8 cellular contexts compared by ENCODE assay signal in genomic region chr7:43905954-43906326, GRCh38. TPM values are rescaled to one million over a fixed set of nuclear protein-coding genes. Genes with fewer than 3 reads are reported as not detected.
DNase-seq lines count a peak whose midpoint lies in the region; ATAC-seq, FAIRE-seq and TF ChIP-seq lines count a peak whose summit lies in the region.

No MANE protein-coding gene starts in this region.

- H3K27me3 ChIP-seq in DND-41 (ENCODE audit: insufficient read depth, low read length, poor library complexity) (no peaks in the 10 kb centered on the region), HUES64 (ENCODE audit: insufficient read depth, low read length) (peaks cover 5% of the 10 kb centered on the region; the same call in 1 of the 2 replicates)

- H3K36me3 ChIP-seq in DND-41 (ENCODE audit: insufficient read depth, low read length) (no peaks in the 10 kb centered on the region), HUES64 (ENCODE audit: insufficient read depth, low read length) (no peaks in the 10 kb centered on the region), kidney (ENCODE audit: control insufficient read depth in 1 of 2, insufficient read depth in 2 of 2, low read length in 2 of 2) (peaks cover 0 to 2% of the 10 kb centered on the region in 2 donors)

- H3K4me3 ChIP-seq in DND-41 (ENCODE audit: low read depth in 1 of 2, low read length in 2 of 2), result peak overlapping the region; percentile 64 to 70; a peak in 3 of 4 replicates
- H3K4me3 ChIP-seq in HUES64 (ENCODE audit: low read length), result peak overlapping the region; percentile 74
- H3K4me3 ChIP-seq in kidney (ENCODE audit: low read length in 2 of 2), result peak overlapping the region; percentile 81 to 82

- DNase-seq in DND-41 (peak; percentile 44), UCSD-AML1 (lab: John Stamatoyannopoulos, UW; ENCODE audit: unreplicated experiment) (peak; percentile 16), cerebellar cortex (ENCODE audit: low spot score) (peak; percentile 46), kidney (peak; percentile 75)
- peak; percentile 36 to 41 for DNase-seq in stimulated activated CD4-positive, alpha-beta T cell treated with anti-CD3 and anti-CD28 coated beads, Interleukin-2, amount 100 ng/mL, for 24 hours

- H4K20me1 ChIP-seq in DND-41 (ENCODE audit: insufficient read depth, low read length), result peaks cover 27% of the 10 kb centered on the region; the same call in 1 of the 2 replicates

- H3K9ac ChIP-seq in DND-41 (ENCODE audit: low read depth, low read length), result peak overlapping the region; percentile 74
- H3K9ac ChIP-seq in HUES64 (ENCODE audit: low read depth, low read length), result peak overlapping the region; percentile 71
- H3K9ac ChIP-seq in kidney (ENCODE audit: low read length in 2 of 2), result peak overlapping the region; percentile 84 to 90

- H3K9me3 ChIP-seq in DND-41 (ENCODE audit: insufficient read depth, low read length, severe bottlenecking), result no peaks in the 10 kb centered on the region
- H3K9me3 ChIP-seq in HUES64 (ENCODE audit: insufficient read depth, low read depth, low read length), result no peaks in the 10 kb centered on the region
- H3K9me3 ChIP-seq in kidney (ENCODE audit: control insufficient read depth in 1 of 2, low read length in 2 of 2), result no peaks in the 10 kb centered on the region

- no peak for FAIRE-seq in kidney (lab: Jason Lieb, UNC)

- intact Hi-C loops in kidney (cut with DNase I), result no loop called here

- TF ChIP-seq CTCF in DND-41 (IDR thresholded peaks at IDR 0.05; ENCODE audit: borderline replicate concordance, extremely low read depth, low read length, poor library complexity, severe bottlenecking) (no peak), kidney (IDR thresholded peaks at IDR 0.05; ENCODE audit: borderline replicate concordance, extremely low read depth, insufficient read depth) (no peak)

- peak overlapping the region; percentile 73 for H3K27ac ChIP-seq in DND-41 (ENCODE audit: low read length)
- H3K27ac ChIP-seq in HUES64 (ENCODE audit: low read depth, low read length), result no peak overlapping the region
- peak overlapping the region; percentile 89 to 92 for H3K27ac ChIP-seq in kidney (ENCODE audit: low read depth in 2 of 2, low read length in 2 of 2)

- 1% methylated on average over 42 of the region's 42 CpGs for WGBS in HUES64

- peaks cover 31% of the 10 kb centered on the region for H3K4me1 ChIP-seq in DND-41 (ENCODE audit: insufficient read depth, low read length)
- H3K4me1 ChIP-seq in HUES64 (ENCODE audit: insufficient read depth, low read length), result peaks cover 13% of the 10 kb centered on the region
- H3K4me1 ChIP-seq in kidney (ENCODE audit: control insufficient read depth in 1 of 2, insufficient read depth in 1 of 2, low read depth in 1 of 2, low read length in 2 of 2), result peaks cover 21 to 30% of the 10 kb centered on the region in 2 donors

- H2AFZ ChIP-seq in DND-41 (ENCODE audit: low read depth, low read length), result peak overlapping the region; percentile 76

- ATAC-seq in DND-41 (ENCODE audit: insufficient read depth, low read depth), result peak; percentile 61
- ATAC-seq in GM21447 (IDR thresholded peaks at IDR 0.05; ENCODE audit: unreplicated experiment), result peak; percentile 36
- no peak for ATAC-seq in HG03378 (IDR thresholded peaks at IDR 0.05; ENCODE audit: unreplicated experiment)

- peak overlapping the region; percentile 67 for H3K4me2 ChIP-seq in DND-41 (ENCODE audit: insufficient read depth, low read length)

- H3K79me2 ChIP-seq in DND-41 (ENCODE audit: insufficient read depth, low read length), result peaks cover 54% of the 10 kb centered on the region

RNA-seq across cellular contexts. Expression of gene URGCP, which starts 0.5 kb away (rescaled TPM):
- polyA plus RNA-seq in HUES64 (2013, experiment 1 of 2), result 7.3 TPM
- polyA plus RNA-seq in HUES64 (2013, experiment 2 of 2), result 7.2 TPM
- 41.0 TPM for total RNA-seq in kidney
- polyA plus RNA-seq in kidney (ENCODE audit: insufficient read depth, low read depth, low replicate concordance), result 32.9 TPM

RNA-seq across cellular contexts. Expression of gene UBE2D4, which starts 20.3 kb away (rescaled TPM):
- 4.6 TPM for polyA plus RNA-seq in HUES64 (2013, experiment 1 of 2)
- polyA plus RNA-seq in HUES64 (2013, experiment 2 of 2), result 5.6 TPM
- 21.4 TPM for total RNA-seq in kidney
- 27.8 TPM for polyA plus RNA-seq in kidney (ENCODE audit: insufficient read depth, low read depth, low replicate concordance)

RNA-seq across cellular contexts. Expression of gene MRPS24, which starts 36.6 kb away (rescaled TPM):
- polyA plus RNA-seq in HUES64 (2013, experiment 1 of 2), result 105 TPM
- polyA plus RNA-seq in HUES64 (2013, experiment 2 of 2), result 104 TPM
- 71.2 TPM for total RNA-seq in kidney
- 276 TPM for polyA plus RNA-seq in kidney (ENCODE audit: insufficient read depth, low read depth, low replicate concordance)

Comparison
In these comparisons a context has a peak if more than half of its experiments do, and no peak if none do; other contexts are left out.
1. DNase-seq: peak in every context shown above with its lines; median percentile 75 in kidney; 46 in cerebellar cortex; 44 in DND-41; 38 in stimulated activated CD4-positive, alpha-beta T cell treated with anti-CD3 and anti-CD28 coated beads, Interleukin-2, amount 100 ng/mL, for 24 hours; 16 in UCSD-AML1.